ENCODE assay signal across 1 cellular context in genomic region chr14:58298880-58299664, GRCh38.
TF ChIP-seq lines count a peak whose summit lies in the region.

No MANE protein-coding gene starts in this region.

TF ChIP-seq in GM12878, 131 proteins besides CTCF, POLR2A, EP300 and RAD21 (continued from another document):
- TF ChIP-seq IRF5 (IDR thresholded peaks at IDR 0.05; ENCODE audit: borderline replicate concordance) (no peak), BCL11A (IDR thresholded peaks at IDR 0.05; ENCODE audit: low read depth, low read length) (no peak), KLF5 (IDR thresholded peaks at IDR 0.05; ENCODE audit: partially characterized antibody) (no peak), RELA (IDR thresholded peaks at IDR 0.05; ENCODE audit: borderline replicate concordance, partially characterized antibody) (no peak), HDAC6 (IDR thresholded peaks at IDR 0.05; ENCODE audit: unreplicated experiment) (no peak), EZH2 (IDR thresholded peaks at IDR 0.05; ENCODE audit: borderline replicate concordance, control insufficient read depth, low read depth, low read length) (no peak), SPI1 (IDR thresholded peaks at IDR 0.05; ENCODE audit: borderline replicate concordance, insufficient read depth, low read depth, low read length) (peak; percentile 34; the same call in 1 of the 2 replicates), NR2C1 (IDR thresholded peaks at IDR 0.05) (no peak), ZBTB40 (IDR thresholded peaks at IDR 0.05; ENCODE audit: borderline replicate concordance) (no peak), FOS (IDR thresholded peaks at IDR 0.05; ENCODE audit: borderline replicate concordance, extremely low read depth, insufficient read length) (no peak), CHD1 (IDR thresholded peaks at IDR 0.05; ENCODE audit: low read depth, low read length) (no peak), IKZF1 (conservative IDR thresholded peaks at IDR 0.05) (0 out of 2 replicates have a peak, but pooled peaks have one; percentile 11), E2F4 (IDR thresholded peaks at IDR 0.05; ENCODE audit: low read depth, low read length) (no peak), RELB (IDR thresholded peaks at IDR 0.05; ENCODE audit: low read depth) (no peak), POLR2AphosphoS2 (IDR thresholded peaks at IDR 0.05; ENCODE audit: low read depth, low read length) (no peak), SRF (IDR thresholded peaks at IDR 0.05; ENCODE audit: low read depth in 2 of 2, low read length in 2 of 2) (no peak), ZNF274 (IDR thresholded peaks at IDR 0.05; ENCODE audit: insufficient read depth, insufficient read length) (no peak), ZBTB33 (IDR thresholded peaks at IDR 0.05) (no peak), POLR2AphosphoS5 (IDR thresholded peaks at IDR 0.05; ENCODE audit: low read length) (0 out of 2 replicates have a peak, but pooled peaks have one; percentile 4), PAX5 (IDR thresholded peaks at IDR 0.05; ENCODE audit: borderline replicate concordance, low read depth, low read length) (0 out of 2 replicates have a peak, but pooled peaks have one; percentile 7), USF1 (IDR thresholded peaks at IDR 0.05; ENCODE audit: borderline replicate concordance, extremely low read length, insufficient read depth, low read depth, low read length) (no peak), CBX3 (IDR thresholded peaks at IDR 0.05; ENCODE audit: borderline replicate concordance, low read depth) (no peak), RFX5 (IDR thresholded peaks at IDR 0.05; ENCODE audit: low read depth, low read length) (no peak), ZBTB4 (CRISPR knock-in tag; IDR thresholded peaks at IDR 0.05) (no peak), BMI1 (IDR thresholded peaks at IDR 0.05; ENCODE audit: borderline replicate concordance) (no peak), CEBPB (IDR thresholded peaks at IDR 0.05; ENCODE audit: borderline replicate concordance in 1 of 2, low read depth in 2 of 2, low read length in 2 of 2) (no peak), RB1 (IDR thresholded peaks at IDR 0.05; ENCODE audit: borderline replicate concordance) (no peak; the same call in 1 of the 2 replicates), BCLAF1 (IDR thresholded peaks at IDR 0.05) (no peak), IKZF2 (IDR thresholded peaks at IDR 0.05) (no peak), SMAD1 (IDR thresholded peaks at IDR 0.05; ENCODE audit: low read depth, partially characterized antibody) (no peak)
TF ChIP-seq in GM12878: peak in this region for 12.
